In the genomic region with DNA sequence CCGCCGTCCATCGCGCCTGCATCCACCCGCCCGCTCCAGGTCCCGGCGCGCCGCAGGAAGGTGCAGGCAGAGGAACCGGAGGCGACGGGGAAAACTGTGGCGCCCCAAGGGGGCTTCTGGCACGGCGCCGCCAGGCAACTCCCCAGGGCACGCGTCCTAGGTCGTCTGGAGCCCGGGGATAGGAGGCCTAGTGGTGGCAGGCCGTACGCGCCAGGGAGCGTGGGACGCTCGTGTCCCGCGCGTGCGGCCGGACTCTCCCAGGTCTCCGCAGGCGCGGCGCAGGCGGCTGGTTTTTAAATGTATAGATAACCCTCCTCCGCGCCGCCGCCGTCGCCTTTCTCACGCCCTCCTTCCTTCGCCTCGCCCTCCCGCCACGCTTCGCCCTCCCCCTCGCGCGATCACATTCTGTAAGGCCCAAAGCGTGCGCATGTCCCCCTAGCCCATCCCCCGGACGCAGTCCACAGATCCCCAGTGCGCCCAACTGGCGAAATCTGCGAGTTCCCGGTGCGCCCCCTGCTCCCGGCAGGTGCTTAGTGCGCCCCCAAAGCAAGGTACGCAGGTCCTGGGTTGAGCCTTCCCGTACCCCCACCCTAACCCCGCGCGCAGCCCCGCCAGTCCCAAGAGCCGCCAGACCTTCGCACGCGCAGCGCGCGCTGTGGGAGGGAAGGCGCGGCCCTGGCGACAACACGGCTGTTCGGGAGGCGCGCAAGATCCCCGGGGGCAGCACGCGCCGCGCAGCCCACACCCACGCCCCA, we compare ENCODE assay signal across 10 cellular contexts. TPM values are rescaled to one million over a fixed set of nuclear protein-coding genes. Genes with fewer than 3 reads are reported as not detected.
DNase-seq lines count a peak whose midpoint lies in the region; ATAC-seq and TF ChIP-seq lines count a peak whose summit lies in the region.
"Had no signal": no experiment of that assay in that cellular context is flagged by ENCODE, and none has a peak within 500 bp of the region (broad histone marks: within the 10 kb centered on the region; RNA-seq: fewer than 3 reads in every experiment).

A gene with protein sequence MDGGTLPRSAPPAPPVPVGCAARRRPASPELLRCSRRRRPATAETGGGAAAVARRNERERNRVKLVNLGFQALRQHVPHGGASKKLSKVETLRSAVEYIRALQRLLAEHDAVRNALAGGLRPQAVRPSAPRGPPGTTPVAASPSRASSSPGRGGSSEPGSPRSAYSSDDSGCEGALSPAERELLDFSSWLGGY (minus strand): TSS at position 267 of the 755 bp plus-strand sequence. CDS start 256 bp downstream, at position 11.

- H3K27ac ChIP-seq in liver (ENCODE audit: low read depth in 1 of 2, low read length in 2 of 2): peak within 1 kb of the TSS; percentile 23 to 52
- H3K27ac ChIP-seq in suprapubic skin: peak within 1 kb of the TSS; percentile 89
- H3K27ac ChIP-seq: KMS-11 had no signal

- no peak within 1 kb of the TSS for H3K9ac ChIP-seq in liver (ENCODE audit: low read depth in 1 of 2, low read length in 2 of 2)
- H3K9ac ChIP-seq: KMS-11 had no signal

- peak within 1 kb of the TSS; percentile 60 for H3K4me3 Mint-ChIP-seq in activated naive CD8-positive, alpha-beta T cell treated with anti-CD3 and anti-CD28 coated beads, Interleukin-2, amount 50 U/mL, for 24 hours

- H3K4me3 ChIP-seq in liver (ENCODE audit: low read depth in 1 of 3, low read length in 3 of 3): peak within 1 kb of the TSS; percentile 32 to 61 (median 42)
- H3K4me3 ChIP-seq in suprapubic skin: peak within 1 kb of the TSS; percentile 65

- no peak for TF ChIP-seq EP300 in suprapubic skin (IDR thresholded peaks at IDR 0.05)

- no peak for TF ChIP-seq POLR2A in suprapubic skin (IDR thresholded peaks at IDR 0.05)

- H3K9me3 ChIP-seq in liver (ENCODE audit: control insufficient read depth in 4 of 4, low read length in 3 of 4) (no peaks in the 10 kb centered on the region), suprapubic skin (no peaks in the 10 kb centered on the region)
- H3K9me3 ChIP-seq: adrenal gland had no signal

- DNase-seq in activated CD4-positive, alpha-beta T cell treated with anti-CD3 and anti-CD28 coated beads for 48 hours: peak; percentile 22
- no peak for DNase-seq in activated CD4-positive, alpha-beta T cell treated with anti-CD3 and anti-CD28 coated beads for 4 hours
- DNase-seq in activated naive CD8-positive, alpha-beta T cell treated with anti-CD3 and anti-CD28 coated beads, Interleukin-2, amount 50 U/mL, for 24 hours: no peak
- peak in 1 of 2 donors; percentile 69 for DNase-seq in suprapubic skin (ENCODE audit: low spot score in 2 of 2)
- DNase-seq in AG08396 (ENCODE audit: low spot score): no peak
- DNase-seq in GM10248 (ENCODE audit: extremely low spot score): no peak
- no peak for DNase-seq in KBM-7

- TF ChIP-seq RAD21 in liver (IDR thresholded peaks at IDR 0.05): no peak

- CTCF ChIA-PET in GM10248 (lab: Yijun Ruan, JAX): no interaction called here

- TF ChIP-seq CTCF in liver (IDR thresholded peaks at IDR 0.05; ENCODE audit: low read depth, low read length, missing input control) (no peak), suprapubic skin (IDR thresholded peaks at IDR 0.05) (no peak), GM10248 (IDR thresholded peaks at IDR 0.05; ENCODE audit: control extremely low read depth, extremely low read depth, low read depth, missing control alignments) (no peak)

- H3K9me3 Mint-ChIP-seq in activated naive CD8-positive, alpha-beta T cell treated with anti-CD3 and anti-CD28 coated beads, Interleukin-2, amount 50 U/mL, for 24 hours: no peaks in the 10 kb centered on the region

- 5% methylated on average over 89 of the region's 89 CpGs for WGBS in liver
- under 1% methylated on average over 40 of the region's 89 CpGs for WGBS in suprapubic skin

- H3K27me3 ChIP-seq in liver (ENCODE audit: control insufficient read depth in 4 of 4, insufficient read depth in 4 of 4, low read length in 3 of 4): peaks cover 2 to 27% (median 2%) of the 10 kb centered on the region in 4 donors
- H3K27me3 ChIP-seq in suprapubic skin: peaks cover 47% of the 10 kb centered on the region

- ATAC-seq in activated naive CD8-positive, alpha-beta T cell treated with anti-CD3 and anti-CD28 coated beads, Interleukin-2, amount 50 U/mL, for 24 hours: no peak

- H3K27ac Mint-ChIP-seq in activated naive CD8-positive, alpha-beta T cell treated with anti-CD3 and anti-CD28 coated beads, Interleukin-2, amount 50 U/mL, for 24 hours: no peak within 1 kb of the TSS

- H3K36me3 ChIP-seq in liver (ENCODE audit: control insufficient read depth in 4 of 4, insufficient read depth in 3 of 4, low read depth in 1 of 4, low read length in 3 of 4) (no peaks in the 10 kb centered on the region), suprapubic skin (no peaks in the 10 kb centered on the region)
- H3K36me3 ChIP-seq: adrenal gland had no signal

- H3K4me1 ChIP-seq in liver (ENCODE audit: control insufficient read depth in 4 of 4, insufficient read depth in 4 of 4, low read length in 3 of 4) (peaks cover 6 to 27% (median 14%) of the 10 kb centered on the region in 4 donors), suprapubic skin (peaks cover 44% of the 10 kb centered on the region)

- peaks cover 29% of the 10 kb centered on the region for H3K27me3 Mint-ChIP-seq in activated naive CD8-positive, alpha-beta T cell treated with anti-CD3 and anti-CD28 coated beads, Interleukin-2, amount 50 U/mL, for 24 hours

- peaks cover 37% of the 10 kb centered on the region for H3K4me1 Mint-ChIP-seq in activated naive CD8-positive, alpha-beta T cell treated with anti-CD3 and anti-CD28 coated beads, Interleukin-2, amount 50 U/mL, for 24 hours

- in situ Hi-C loops in KBM-7 (cut with MboI; ENCODE audit: low pct_unique_long_range_greater_than_20kb, low sequenced_read_pairs): no loop called here

- H3K36me3 Mint-ChIP-seq in activated naive CD8-positive, alpha-beta T cell treated with anti-CD3 and anti-CD28 coated beads, Interleukin-2, amount 50 U/mL, for 24 hours (ENCODE audit: low read depth): no peaks in the 10 kb centered on the region

- POLR2A ChIA-PET in GM10248 (lab: Yijun Ruan, JAX): no interaction called here

TF ChIP-seq in liver, 16 proteins besides CTCF, POLR2A, EP300 and RAD21:
- no peak for TF ChIP-seq RXRA (IDR thresholded peaks at IDR 0.05)
- TF ChIP-seq JUND (IDR thresholded peaks at IDR 0.05): no peak
- no peak for TF ChIP-seq GABPA (IDR thresholded peaks at IDR 0.05 in 1 of 2, conservative IDR thresholded peaks at IDR 0.05 in 1 of 2)
- TF ChIP-seq TAF1 (conservative IDR thresholded peaks at IDR 0.05): no peak
- TF ChIP-seq YY1 (IDR thresholded peaks at IDR 0.05): no peak
- TF ChIP-seq, protein P1, sequence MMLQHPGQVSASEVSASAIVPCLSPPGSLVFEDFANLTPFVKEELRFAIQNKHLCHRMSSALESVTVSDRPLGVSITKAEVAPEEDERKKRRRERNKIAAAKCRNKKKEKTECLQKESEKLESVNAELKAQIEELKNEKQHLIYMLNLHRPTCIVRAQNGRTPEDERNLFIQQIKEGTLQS (IDR thresholded peaks at IDR 0.05): no peak
- TF ChIP-seq HNF4A (conservative IDR thresholded peaks at IDR 0.05): no peak
- TF ChIP-seq, protein P2, sequence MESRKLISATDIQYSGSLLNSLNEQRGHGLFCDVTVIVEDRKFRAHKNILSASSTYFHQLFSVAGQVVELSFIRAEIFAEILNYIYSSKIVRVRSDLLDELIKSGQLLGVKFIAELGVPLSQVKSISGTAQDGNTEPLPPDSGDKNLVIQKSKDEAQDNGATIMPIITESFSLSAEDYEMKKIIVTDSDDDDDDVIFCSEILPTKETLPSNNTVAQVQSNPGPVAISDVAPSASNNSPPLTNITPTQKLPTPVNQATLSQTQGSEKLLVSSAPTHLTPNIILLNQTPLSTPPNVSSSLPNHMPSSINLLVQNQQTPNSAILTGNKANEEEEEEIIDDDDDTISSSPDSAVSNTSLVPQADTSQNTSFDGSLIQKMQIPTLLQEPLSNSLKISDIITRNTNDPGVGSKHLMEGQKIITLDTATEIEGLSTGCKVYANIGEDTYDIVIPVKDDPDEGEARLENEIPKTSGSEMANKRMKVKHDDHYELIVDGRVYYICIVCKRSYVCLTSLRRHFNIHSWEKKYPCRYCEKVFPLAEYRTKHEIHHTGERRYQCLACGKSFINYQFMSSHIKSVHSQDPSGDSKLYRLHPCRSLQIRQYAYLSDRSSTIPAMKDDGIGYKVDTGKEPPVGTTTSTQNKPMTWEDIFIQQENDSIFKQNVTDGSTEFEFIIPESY (IDR thresholded peaks at IDR 0.05): no peak
- TF ChIP-seq, protein P3, sequence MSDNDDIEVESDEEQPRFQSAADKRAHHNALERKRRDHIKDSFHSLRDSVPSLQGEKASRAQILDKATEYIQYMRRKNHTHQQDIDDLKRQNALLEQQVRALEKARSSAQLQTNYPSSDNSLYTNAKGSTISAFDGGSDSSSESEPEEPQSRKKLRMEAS (IDR thresholded peaks at IDR 0.05): no peak
- TF ChIP-seq FOXA2 (IDR thresholded peaks at IDR 0.05): no peak
- no peak for TF ChIP-seq HNF4G (IDR thresholded peaks at IDR 0.05)

RNA-seq across cellular contexts. Expression of the gene that starts here (rescaled TPM):
- total RNA-seq in liver (under 1 TPM; 0.17 to 0.47 TPM), suprapubic skin (10 to 100 TPM; 11.4 to 18.0 (median 15.9) TPM)
- under 1 TPM; 0.29 to 0.36 TPM for polyA plus RNA-seq in liver

Comparison
In these comparisons a context has a peak if more than half of its experiments do, and no peak if none do; other contexts are left out.
1. RNA of the gene that starts here (total RNA-seq): 11.4 to 18.0 TPM in suprapubic skin; 0.17 to 0.47 TPM in liver; every median in the first group is over 4 times any median in the second.